In the genomic region with DNA sequence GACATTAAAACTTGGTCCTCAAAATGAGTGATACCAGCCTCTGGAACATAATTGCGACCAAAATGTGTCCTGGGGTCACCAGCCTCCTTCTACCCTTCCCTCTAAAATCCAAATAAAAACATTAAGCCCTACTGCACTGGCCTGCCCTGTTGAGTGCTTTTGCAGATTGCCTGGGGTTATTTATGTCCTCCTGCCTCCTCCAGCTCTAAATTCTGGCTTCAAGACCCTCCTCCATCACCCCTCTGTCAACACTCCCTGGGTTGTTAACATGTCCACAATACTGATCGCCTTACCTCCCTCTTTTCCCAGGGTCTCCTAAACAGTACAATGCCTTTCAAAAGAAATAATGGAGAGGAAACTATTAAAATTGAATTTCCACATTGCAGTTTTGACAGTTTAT, we compare ENCODE assay signal across 19 cellular contexts.
"Had no signal": no experiment of that assay in that cellular context is flagged by ENCODE, and none has a peak within 500 bp of the region (broad histone marks: within the 10 kb centered on the region; RNA-seq: fewer than 3 reads in every experiment).

No MANE protein-coding gene starts in this region.

- ATAC-seq: activated CD8-positive, alpha-beta T cell treated with anti-CD3 and anti-CD28 coated beads, Interleukin-2, amount 10 ng/mL, durations not matched to agents 7 days and 5 days; foreskin keratinocyte; left cardiac atrium; lower lobe of right lung; WTC11 had no signal

- H2AFZ ChIP-seq: hepatocyte had no signal

- H3K27me3 Mint-ChIP-seq: activated CD4-positive, alpha-beta T cell treated with anti-CD3 and anti-CD28 coated beads, Interleukin-2, amount 10 ng/mL, durations not matched to agents 7 days and 5 days; activated T-cell treated with anti-CD3 and anti-CD28 coated beads, Interleukin-2, amount 50 U/mL, for 24 hours; central memory CD8-positive, alpha-beta T cell had no signal

- H3K9me3 ChIP-seq: ascending aorta, colonic mucosa, lower lobe of right lung, thyroid gland had no signal

- H3K4me1 ChIP-seq: colonic mucosa had no signal

- H3K79me2 ChIP-seq: hepatocyte had no signal

- H3K9me3 Mint-ChIP-seq: activated T-cell treated with anti-CD3 and anti-CD28 coated beads, Interleukin-2, amount 50 U/mL, for 24 hours; central memory CD8-positive, alpha-beta T cell; T-helper 2 cell treated with Interferon-gamma antibody and Interleukin-4, amounts not matched to agents 5 μg/mL and 100 μg/mL, for 36 hours had no signal

- H3K27ac ChIP-seq: ascending aorta, colonic mucosa, foreskin keratinocyte, hepatocyte, lower lobe of right lung, thyroid gland had no signal

- H3K36me3 ChIP-seq: ascending aorta, colonic mucosa, lower lobe of right lung, thyroid gland had no signal

- H3K27ac Mint-ChIP-seq: activated CD4-positive, alpha-beta T cell treated with anti-CD3 and anti-CD28 coated beads, Interleukin-2, amount 10 ng/mL, durations not matched to agents 7 days and 5 days; activated CD8-positive, alpha-beta T cell treated with anti-CD3 and anti-CD28 coated beads, Interleukin-2, amount 10 ng/mL, durations not matched to agents 7 days and 5 days; activated naive CD4-positive, alpha-beta T cell treated with anti-CD3 and anti-CD28 coated beads for 36 hours; activated T-cell treated with anti-CD3 and anti-CD28 coated beads, Interleukin-2, amount 50 U/mL, for 24 hours; T-helper 2 cell treated with Interferon-gamma antibody and Interleukin-4, amounts not matched to agents 5 μg/mL and 100 μg/mL, for 36 hours; WTC11 had no signal

- H3K4me3 Mint-ChIP-seq: activated CD4-positive, alpha-beta T cell treated with anti-CD3 and anti-CD28 coated beads, Interleukin-2, amount 10 ng/mL, durations not matched to agents 7 days and 5 days; activated CD8-positive, alpha-beta T cell treated with anti-CD3 and anti-CD28 coated beads, Interleukin-2, amount 10 ng/mL, durations not matched to agents 7 days and 5 days; activated naive CD4-positive, alpha-beta T cell treated with anti-CD3 and anti-CD28 coated beads for 36 hours; activated T-cell treated with anti-CD3 and anti-CD28 coated beads, Interleukin-2, amount 50 U/mL, for 24 hours; central memory CD8-positive, alpha-beta T cell; neural crest cell; T-helper 2 cell treated with Interferon-gamma antibody and Interleukin-4, amounts not matched to agents 5 μg/mL and 100 μg/mL, for 36 hours; WTC11 had no signal

- H3K4me1 Mint-ChIP-seq: central memory CD8-positive, alpha-beta T cell had no signal

- H3K4me3 ChIP-seq: ascending aorta, colonic mucosa, hepatocyte, lower lobe of right lung, thyroid gland had no signal

- H3K4me2 ChIP-seq: hepatocyte had no signal

- DNase-seq: activated CD4-positive, alpha-beta T cell treated with anti-CD3 and anti-CD28 coated beads, Interleukin-2, amount 10 ng/mL, durations not matched to agents 7 days and 5 days; activated CD8-positive, alpha-beta T cell treated with anti-CD3 and anti-CD28 coated beads, Interleukin-2, amount 10 ng/mL, durations not matched to agents 7 days and 5 days; activated naive CD4-positive, alpha-beta T cell treated with anti-CD3 and anti-CD28 coated beads for 36 hours; activated T-cell treated with anti-CD3 and anti-CD28 coated beads, Interleukin-2, amount 50 U/mL, for 24 hours; colonic mucosa; foreskin keratinocyte; left cardiac atrium; lower lobe of right lung; retina; spleen; stimulated activated CD4-positive, alpha-beta T cell treated with anti-CD3 and anti-CD28 coated beads, Interleukin-4, amount 100 ng/mL, for 4 hours; stimulated activated naive CD4-positive, alpha-beta T cell treated with Interleukin-2 at 50 U/mL for 16 hours; thyroid gland had no signal
